Comparison of ENCODE assay signal across 16 cellular contexts in the genomic region with DNA sequence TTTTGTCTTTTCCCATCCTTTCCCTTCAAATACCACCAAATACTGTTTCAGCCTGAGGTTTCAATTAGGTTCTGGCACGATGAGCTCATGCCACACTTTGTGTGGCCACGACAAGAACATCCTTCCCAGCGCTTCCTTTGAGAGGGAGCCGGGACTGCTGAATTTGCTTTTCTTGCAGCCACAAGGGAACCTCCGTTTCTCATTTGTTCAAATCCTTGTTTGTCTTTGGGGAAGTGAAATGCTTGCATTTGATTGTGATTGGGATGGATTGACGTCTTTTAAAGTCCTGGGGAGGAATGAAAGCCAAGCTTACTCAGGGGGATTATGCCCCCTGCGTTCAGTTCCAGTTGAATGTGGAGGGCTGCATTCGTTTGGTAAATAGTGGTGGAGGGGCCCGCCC.
"Had no signal": no experiment of that assay in that cellular context is flagged by ENCODE, and none has a peak within 500 bp of the region (broad histone marks: within the 10 kb centered on the region; RNA-seq: fewer than 3 reads in every experiment).

No MANE protein-coding gene starts in this region.

- H3K4me1 Mint-ChIP-seq: activated naive CD4-positive, alpha-beta T cell treated with anti-CD3 and anti-CD28 coated beads, Interleukin-2, amount 50 U/mL, for 24 hours; stimulated activated effector memory CD8-positive, alpha-beta T cell treated with anti-CD3 and anti-CD28 coated beads, Interleukin-12 subunit alpha, Interleukin-12 subunit beta, amount 100 ng/mL, for 72 hours had no signal

- H3K79me2 ChIP-seq: parathyroid adenoma had no signal

- H3K27ac ChIP-seq: epithelial cell of prostate, left lung, neutrophil, parathyroid adenoma, sigmoid colon, tibial nerve had no signal

- H3K9me3 Mint-ChIP-seq: activated naive CD4-positive, alpha-beta T cell treated with anti-CD3 and anti-CD28 coated beads, Interleukin-2, amount 50 U/mL, for 24 hours; stimulated activated effector memory CD8-positive, alpha-beta T cell treated with anti-CD3 and anti-CD28 coated beads, Interleukin-12 subunit alpha, Interleukin-12 subunit beta, amount 100 ng/mL, for 72 hours had no signal

- H3K27me3 ChIP-seq: ascending aorta, left lung, sigmoid colon, tibial nerve had no signal

- DNase-seq: activated CD4-positive, alpha-beta T cell treated with anti-CD3 and anti-CD28 coated beads, Interleukin-2, amount 50 U/mL, for 1 hour; activated CD4-positive, CD25-positive, alpha-beta regulatory T cell treated with anti-CD3 and anti-CD28 coated beads, Interleukin-2, amount 50 U/mL, for 72 hours; activated CD8-positive, alpha-beta memory T cell treated with anti-CD3 and anti-CD28 coated beads, Interleukin-2, amount 50 U/mL, for 48 hours; activated gamma-delta T cell; foreskin melanocyte; left lung; sigmoid colon; stimulated activated CD4-positive, alpha-beta T cell treated with anti-CD3 and anti-CD28 coated beads, Interleukin-4, amount 100 ng/mL, for 24 hours; T1000 had no signal

- H3K36me3 ChIP-seq: ascending aorta, left lung, neutrophil, sigmoid colon, tibial nerve had no signal

- H3K4me3 Mint-ChIP-seq: activated naive CD4-positive, alpha-beta T cell treated with anti-CD3 and anti-CD28 coated beads, Interleukin-2, amount 50 U/mL, for 24 hours; stimulated activated effector memory CD8-positive, alpha-beta T cell treated with anti-CD3 and anti-CD28 coated beads, Interleukin-12 subunit alpha, Interleukin-12 subunit beta, amount 100 ng/mL, for 72 hours had no signal

- H3K27ac Mint-ChIP-seq: activated naive CD4-positive, alpha-beta T cell treated with anti-CD3 and anti-CD28 coated beads, Interleukin-2, amount 50 U/mL, for 24 hours; stimulated activated effector memory CD8-positive, alpha-beta T cell treated with anti-CD3 and anti-CD28 coated beads, Interleukin-12 subunit alpha, Interleukin-12 subunit beta, amount 100 ng/mL, for 72 hours had no signal

- ATAC-seq: left lung; stimulated activated effector memory CD8-positive, alpha-beta T cell treated with anti-CD3 and anti-CD28 coated beads, Interleukin-12 subunit alpha, Interleukin-12 subunit beta, amount 100 ng/mL, for 72 hours had no signal

- H3K4me3 ChIP-seq: ascending aorta, left lung, sigmoid colon, tibial nerve had no signal

- H3K4me1 ChIP-seq: parathyroid adenoma, sigmoid colon, tibial nerve had no signal

- H2AFZ ChIP-seq: parathyroid adenoma had no signal

- H3K36me3 Mint-ChIP-seq: stimulated activated effector memory CD8-positive, alpha-beta T cell treated with anti-CD3 and anti-CD28 coated beads, Interleukin-12 subunit alpha, Interleukin-12 subunit beta, amount 100 ng/mL, for 72 hours had no signal
